ENCODE assay signal across 2 cellular contexts in the genomic region with DNA sequence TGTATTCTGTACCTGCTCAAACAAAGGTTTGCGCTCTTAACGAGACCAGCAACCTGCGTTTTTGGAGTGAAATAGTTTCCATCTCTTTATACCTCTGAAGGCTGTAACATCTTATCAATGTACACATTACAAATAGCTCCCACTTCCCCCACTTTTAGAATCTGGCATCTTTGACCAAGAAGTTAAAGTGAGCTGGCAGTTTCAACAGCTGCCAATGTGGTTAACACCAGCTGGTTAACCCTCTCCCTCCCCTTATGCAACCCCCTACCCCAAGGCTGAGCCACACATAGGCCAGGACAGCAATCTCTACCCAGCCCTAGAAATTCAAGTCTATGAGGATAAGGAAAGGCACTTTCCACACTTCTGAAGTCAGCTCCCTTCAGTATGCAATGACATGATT.
TF ChIP-seq lines count a peak whose summit lies in the region.

No MANE protein-coding gene starts in this region.

TF ChIP-seq in HCT116, 20 proteins besides CTCF, POLR2A, EP300 and RAD21:
- TF ChIP-seq JUND (IDR thresholded peaks at IDR 0.05) = no peak
- TF ChIP-seq, protein P1, sequence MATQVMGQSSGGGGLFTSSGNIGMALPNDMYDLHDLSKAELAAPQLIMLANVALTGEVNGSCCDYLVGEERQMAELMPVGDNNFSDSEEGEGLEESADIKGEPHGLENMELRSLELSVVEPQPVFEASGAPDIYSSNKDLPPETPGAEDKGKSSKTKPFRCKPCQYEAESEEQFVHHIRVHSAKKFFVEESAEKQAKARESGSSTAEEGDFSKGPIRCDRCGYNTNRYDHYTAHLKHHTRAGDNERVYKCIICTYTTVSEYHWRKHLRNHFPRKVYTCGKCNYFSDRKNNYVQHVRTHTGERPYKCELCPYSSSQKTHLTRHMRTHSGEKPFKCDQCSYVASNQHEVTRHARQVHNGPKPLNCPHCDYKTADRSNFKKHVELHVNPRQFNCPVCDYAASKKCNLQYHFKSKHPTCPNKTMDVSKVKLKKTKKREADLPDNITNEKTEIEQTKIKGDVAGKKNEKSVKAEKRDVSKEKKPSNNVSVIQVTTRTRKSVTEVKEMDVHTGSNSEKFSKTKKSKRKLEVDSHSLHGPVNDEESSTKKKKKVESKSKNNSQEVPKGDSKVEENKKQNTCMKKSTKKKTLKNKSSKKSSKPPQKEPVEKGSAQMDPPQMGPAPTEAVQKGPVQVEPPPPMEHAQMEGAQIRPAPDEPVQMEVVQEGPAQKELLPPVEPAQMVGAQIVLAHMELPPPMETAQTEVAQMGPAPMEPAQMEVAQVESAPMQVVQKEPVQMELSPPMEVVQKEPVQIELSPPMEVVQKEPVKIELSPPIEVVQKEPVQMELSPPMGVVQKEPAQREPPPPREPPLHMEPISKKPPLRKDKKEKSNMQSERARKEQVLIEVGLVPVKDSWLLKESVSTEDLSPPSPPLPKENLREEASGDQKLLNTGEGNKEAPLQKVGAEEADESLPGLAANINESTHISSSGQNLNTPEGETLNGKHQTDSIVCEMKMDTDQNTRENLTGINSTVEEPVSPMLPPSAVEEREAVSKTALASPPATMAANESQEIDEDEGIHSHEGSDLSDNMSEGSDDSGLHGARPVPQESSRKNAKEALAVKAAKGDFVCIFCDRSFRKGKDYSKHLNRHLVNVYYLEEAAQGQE (IDR thresholded peaks at IDR 0.05; ENCODE audit: low read depth) = no peak
- TF ChIP-seq, protein P2, sequence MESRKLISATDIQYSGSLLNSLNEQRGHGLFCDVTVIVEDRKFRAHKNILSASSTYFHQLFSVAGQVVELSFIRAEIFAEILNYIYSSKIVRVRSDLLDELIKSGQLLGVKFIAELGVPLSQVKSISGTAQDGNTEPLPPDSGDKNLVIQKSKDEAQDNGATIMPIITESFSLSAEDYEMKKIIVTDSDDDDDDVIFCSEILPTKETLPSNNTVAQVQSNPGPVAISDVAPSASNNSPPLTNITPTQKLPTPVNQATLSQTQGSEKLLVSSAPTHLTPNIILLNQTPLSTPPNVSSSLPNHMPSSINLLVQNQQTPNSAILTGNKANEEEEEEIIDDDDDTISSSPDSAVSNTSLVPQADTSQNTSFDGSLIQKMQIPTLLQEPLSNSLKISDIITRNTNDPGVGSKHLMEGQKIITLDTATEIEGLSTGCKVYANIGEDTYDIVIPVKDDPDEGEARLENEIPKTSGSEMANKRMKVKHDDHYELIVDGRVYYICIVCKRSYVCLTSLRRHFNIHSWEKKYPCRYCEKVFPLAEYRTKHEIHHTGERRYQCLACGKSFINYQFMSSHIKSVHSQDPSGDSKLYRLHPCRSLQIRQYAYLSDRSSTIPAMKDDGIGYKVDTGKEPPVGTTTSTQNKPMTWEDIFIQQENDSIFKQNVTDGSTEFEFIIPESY (IDR thresholded peaks at IDR 0.05; ENCODE audit: extremely low read depth, insufficient replicate concordance, low read length) = no peak
TF ChIP-seq in HCT116: peak in this region for 0.

TF ChIP-seq in HepG2, 621 proteins besides CTCF, POLR2A, EP300 and RAD21:
- peak; percentile 6; the same call in 1 of the 2 replicates for TF ChIP-seq GATAD1 (CRISPR knock-in tag; IDR thresholded peaks at IDR 0.05)
- TF ChIP-seq ZNF652 (CRISPR knock-in tag; IDR thresholded peaks at IDR 0.05; ENCODE audit: borderline replicate concordance, low read depth) = peak; percentile 82
- no peak for TF ChIP-seq ZNF367 (CRISPR knock-in tag; IDR thresholded peaks at IDR 0.05; ENCODE audit: borderline replicate concordance)
- TF ChIP-seq, protein P3, sequence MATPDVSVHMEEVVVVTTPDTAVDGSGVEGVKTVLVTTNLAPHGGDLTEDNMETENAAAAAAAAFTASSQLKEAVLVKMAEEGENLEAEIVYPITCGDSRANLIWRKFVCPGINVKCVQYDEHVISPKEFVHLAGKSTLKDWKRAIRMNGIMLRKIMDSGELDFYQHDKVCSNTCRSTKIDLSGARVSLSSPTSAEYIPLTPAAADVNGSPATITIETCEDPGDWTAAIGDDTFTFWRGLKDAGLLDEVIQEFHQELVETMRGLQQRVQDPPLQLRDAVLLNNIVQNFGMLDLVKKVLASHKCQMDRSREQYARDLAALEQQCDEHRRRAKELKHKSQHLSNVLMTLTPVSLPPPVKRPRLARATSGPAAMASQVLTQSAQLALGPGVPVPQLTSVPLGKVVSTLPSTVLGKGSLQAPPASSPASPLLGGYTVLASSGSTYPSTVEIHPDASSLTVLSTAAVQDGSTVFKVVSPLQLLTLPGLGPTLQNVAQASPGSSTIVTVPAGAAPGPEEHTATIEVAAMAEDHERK (CRISPR knock-in tag; IDR thresholded peaks at IDR 0.05; ENCODE audit: low read depth) = no peak
- 0 out of 2 replicates have a peak, but pooled peaks have one; percentile 13 for TF ChIP-seq NFE2 (CRISPR knock-in tag; IDR thresholded peaks at IDR 0.05)
